In genomic region chr5:127572930-127573329, GRCh38 we compare ENCODE assay signal across 11 cellular contexts. TPM values are rescaled to one million over a fixed set of nuclear protein-coding genes. Genes with fewer than 3 reads are reported as not detected.
DNase-seq lines count a peak whose midpoint lies in the region; ATAC-seq, FAIRE-seq and TF ChIP-seq lines count a peak whose summit lies in the region.
"Had no signal": no experiment of that assay in that cellular context is flagged by ENCODE, and none has a peak within 500 bp of the region (broad histone marks: within the 10 kb centered on the region; RNA-seq: fewer than 3 reads in every experiment).

No MANE protein-coding gene starts in this region.

- no peak overlapping the region for H3K4me2 ChIP-seq in A549

- CTCF ChIA-PET in A549 (lab: Yijun Ruan, JAX), result interaction anchor here (0.7 to 2.6 kb wide), 4 partner anchors 9 to 629 kb away, joined by 3 to 10 read pairs (median 5); no protein-coding TSS in a partner anchor

- H3K9me3 Mint-ChIP-seq in endothelial cell (ENCODE audit: unreplicated experiment), result no peaks in the 10 kb centered on the region

- H3K4me3 ChIP-seq in A549, result no peak overlapping the region

- no peaks in the 10 kb centered on the region for H3K4me1 ChIP-seq in A549

- TF ChIP-seq POLR2A in A549 (IDR thresholded peaks at IDR 0.05; ENCODE audit: low read length), result no peak

- TF ChIP-seq RAD21 in A549 (conservative IDR thresholded peaks at IDR 0.05 in 1 of 2, IDR thresholded peaks at IDR 0.05 in 1 of 2), result peak in 1 of 2 experiments; percentile 31; a peak in 1 of 5 replicates

- no peak for FAIRE-seq in A549 (lab: Jason Lieb, UNC)

- peaks cover 2% of the 10 kb centered on the region for H3K27me3 Mint-ChIP-seq in endothelial cell (ENCODE audit: unreplicated experiment)

- H3K27ac Mint-ChIP-seq in endothelial cell (ENCODE audit: unreplicated experiment), result no peak overlapping the region
- H3K27ac Mint-ChIP-seq: activated CD8-positive, alpha-beta T cell treated with anti-CD3 and anti-CD28 coated beads, Interleukin-2, amount 10 ng/mL, durations not matched to agents 7 days and 5 days; brain; natural killer cell treated with Interleukin-12 subunit alpha and Interleukin-12 subunit beta and Interleukin-15 and Interleukin-18, amount 100 ng/mL, for 72 hours had no signal

- ATAC-seq in A549, result peak in 1 of 2 experiments; percentile 46; a peak in 2 of 6 replicates
- no peak for ATAC-seq in GM21576 (IDR thresholded peaks at IDR 0.05; ENCODE audit: unreplicated experiment)
- ATAC-seq: activated CD8-positive, alpha-beta T cell treated with anti-CD3 and anti-CD28 coated beads, Interleukin-2, amount 10 ng/mL, durations not matched to agents 7 days and 5 days had no signal

- peak; percentile 6 to 7 for DNase-seq in A549 (ENCODE audit: low read depth in 1 of 2, low spot score in 1 of 2)
- DNase-seq in GM03348 (ENCODE audit: low spot score), result peak; percentile 19
- peak; percentile 35 for DNase-seq in NAMALWA (ENCODE audit: low spot score)
- DNase-seq in endothelial cell (ENCODE audit: low spot score), result no peak
- no peak for DNase-seq in SK-N-DZ (ENCODE audit: low spot score)
- no peak for DNase-seq in NCI-H146 (lab: John Stamatoyannopoulos, UW)
- no peak for DNase-seq in NCI-H1436 (lab: John Stamatoyannopoulos, UW)
- DNase-seq: activated CD8-positive, alpha-beta T cell treated with anti-CD3 and anti-CD28 coated beads, Interleukin-2, amount 10 ng/mL, durations not matched to agents 7 days and 5 days had no signal

- POLR2A ChIA-PET in A549 (lab: Yijun Ruan, JAX), result no interaction called here

- no peak for TF ChIP-seq EP300 in A549 (IDR thresholded peaks at IDR 0.05)

- no peak overlapping the region for H3K27ac ChIP-seq in A549

- H3K36me3 Mint-ChIP-seq in endothelial cell (ENCODE audit: low read depth, unreplicated experiment), result peaks cover 7% of the 10 kb centered on the region

- 40% methylated on average over 2 of the region's 2 CpGs for WGBS in A549 (ENCODE audit: missing lambda C conversion rate)

- H3K9me3 ChIP-seq in A549, result peaks cover 20% of the 10 kb centered on the region; the same call in 2 of the 3 replicates

- TF ChIP-seq CTCF in A549 (IDR thresholded peaks at IDR 0.05) (peak; percentile 26; the same call in 2 of the 3 replicates), endothelial cell (IDR thresholded peaks at IDR 0.05; ENCODE audit: unreplicated experiment) (peak; percentile 25)

- peaks cover 6% of the 10 kb centered on the region for H3K4me1 Mint-ChIP-seq in endothelial cell (ENCODE audit: unreplicated experiment)

- no peak overlapping the region for H3K4me3 Mint-ChIP-seq in endothelial cell (ENCODE audit: unreplicated experiment)
- H3K4me3 Mint-ChIP-seq: activated CD8-positive, alpha-beta T cell treated with anti-CD3 and anti-CD28 coated beads, Interleukin-2, amount 10 ng/mL, durations not matched to agents 7 days and 5 days; brain; natural killer cell treated with Interleukin-12 subunit alpha and Interleukin-12 subunit beta and Interleukin-15 and Interleukin-18, amount 100 ng/mL, for 72 hours had no signal

TF ChIP-seq in A549, 52 proteins besides CTCF, POLR2A, EP300 and RAD21:
- TF ChIP-seq HES2 (IDR thresholded peaks at IDR 0.05) (no peak), HOXB13 (CRISPR knock-in tag; IDR thresholded peaks at IDR 0.05; ENCODE audit: low read depth) (no peak), KDM1A (IDR thresholded peaks at IDR 0.05; ENCODE audit: low read depth) (no peak), HOXB5 (CRISPR knock-in tag; IDR thresholded peaks at IDR 0.05) (no peak), ATOH8 (CRISPR knock-in tag; IDR thresholded peaks at IDR 0.05; ENCODE audit: low read depth) (no peak), BHLHE40 (IDR thresholded peaks at IDR 0.05; ENCODE audit: low read depth, low read length) (no peak), SREBF2 (IDR thresholded peaks at IDR 0.05) (no peak), JUN (IDR thresholded peaks at IDR 0.05) (no peak), RARB (CRISPR knock-in tag; IDR thresholded peaks at IDR 0.05) (no peak), ZFP36 (IDR thresholded peaks at IDR 0.05; ENCODE audit: borderline replicate concordance, partially characterized antibody) (no peak), TP53 (CRISPR knock-in tag; IDR thresholded peaks at IDR 0.05) (no peak), TFCP2L1 (CRISPR knock-in tag; IDR thresholded peaks at IDR 0.05) (no peak), MAFK (IDR thresholded peaks at IDR 0.05; ENCODE audit: partially characterized antibody) (no peak), NR3C1 (IDR thresholded peaks at IDR 0.05) (no peak), HEYL (CRISPR knock-in tag; IDR thresholded peaks at IDR 0.05) (no peak), FOXS1 (CRISPR knock-in tag; IDR thresholded peaks at IDR 0.05) (no peak), FOSL2 (IDR thresholded peaks at IDR 0.05) (no peak), FOSL2 (CRISPR knock-in tag; IDR thresholded peaks at IDR 0.05) (no peak), NFE2L2 (conservative IDR thresholded peaks at IDR 0.05; ENCODE audit: low read length) (no peak)
- TF ChIP-seq, protein P1, sequence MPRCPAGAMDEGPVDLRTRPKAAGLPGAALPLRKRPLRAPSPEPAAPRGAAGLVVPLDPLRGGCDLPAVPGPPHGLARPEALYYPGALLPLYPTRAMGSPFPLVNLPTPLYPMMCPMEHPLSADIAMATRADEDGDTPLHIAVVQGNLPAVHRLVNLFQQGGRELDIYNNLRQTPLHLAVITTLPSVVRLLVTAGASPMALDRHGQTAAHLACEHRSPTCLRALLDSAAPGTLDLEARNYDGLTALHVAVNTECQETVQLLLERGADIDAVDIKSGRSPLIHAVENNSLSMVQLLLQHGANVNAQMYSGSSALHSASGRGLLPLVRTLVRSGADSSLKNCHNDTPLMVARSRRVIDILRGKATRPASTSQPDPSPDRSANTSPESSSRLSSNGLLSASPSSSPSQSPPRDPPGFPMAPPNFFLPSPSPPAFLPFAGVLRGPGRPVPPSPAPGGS (IDR thresholded peaks at IDR 0.05), result no peak

RNA-seq across cellular contexts. Expression of gene PRRC1, which starts 55.5 kb away (rescaled TPM):
- polyA plus RNA-seq in A549 (2011; rRNA removed), result 80.4 and 82.2 TPM in 2 replicates
- 21.0 and 24.8 TPM in 2 replicates for polyA plus RNA-seq in A549 (2012; cell fraction: cytosol; rRNA removed)
- polyA plus RNA-seq in A549 (2012; cell fraction: nucleus; rRNA removed), result 14.6 and 25.9 TPM in 2 replicates
- 38.8 to 45.0 TPM (median 40.7 TPM) in 3 replicates for polyA plus RNA-seq in A549 (2017; fragmentation: RNase III; extraction: RNeasy Plus Mini Kit Qiagen cat#74134 plus additional on column Dnase treatment)
- polyA minus RNA-seq in A549 (2011; rRNA and poly(A)+ RNA removed), result 95.6 and 103 TPM in 2 replicates
- total RNA-seq in endothelial cell (ENCODE audit: unreplicated experiment), result 61.1 TPM
- polyA plus RNA-seq in SK-N-DZ (2014; cell fraction: cytosol; rRNA removed), result 31.9 and 32.3 TPM in 2 replicates
- polyA plus RNA-seq in SK-N-DZ (2014; cell fraction: nucleus; rRNA removed), result 22.9 and 28.5 TPM in 2 replicates

Comparison
In these comparisons a context has a peak if more than half of its experiments do, and no peak if none do; other contexts are left out.
1. DNase-seq: peak in A549 (2 of 2), GM03348 (single experiment) and NAMALWA (single experiment); none in endothelial cell (single experiment), SK-N-DZ (single experiment), NCI-H146 (single experiment) and NCI-H1436 (single experiment).